8 cellular contexts compared by ENCODE assay signal in genomic region chr10:123008379-123009104, GRCh38. TPM values are rescaled to one million over a fixed set of nuclear protein-coding genes. Genes with fewer than 3 reads are reported as not detected.
DNase-seq lines count a peak whose midpoint lies in the region; ATAC-seq and TF ChIP-seq lines count a peak whose summit lies in the region.

ACADSB (plus strand) TSS chr10:123009006; CDS start chr10:123009030, 24 bp downstream.
IKZF5 (minus strand) TSS chr10:123008795; CDS start chr10:122998625, 10,170 bp downstream.

- peak; percentile 97 for TF ChIP-seq POLR2A in NB4 (IDR thresholded peaks at IDR 0.05; ENCODE audit: extremely low read depth, insufficient read length)

- peak within 1 kb of the TSS; percentile 84 for H3K4me3 ChIP-seq in GM06990 (replicated peaks; ENCODE audit: low read depth, low read length)
- peak within 1 kb of the TSS; percentile 92 for H3K4me3 ChIP-seq in NB4 (ENCODE audit: low read depth, low read length)

- CTCF ChIA-PET in activated naive CD4-positive, alpha-beta T cell treated with anti-CD3 and anti-CD28 coated beads for 36 hours (lab: Charles Lee): interaction anchor here (1.5 kb wide), 1 partner anchor 28 kb away, joined by 9 read pairs; no protein-coding TSS in a partner anchor

- H3K27me3 Mint-ChIP-seq in activated naive CD4-positive, alpha-beta T cell treated with anti-CD3 and anti-CD28 coated beads for 36 hours (ENCODE audit: low read depth): no peaks in the 10 kb centered on the region

- intact Hi-C loops in activated naive CD4-positive, alpha-beta T cell treated with anti-CD3 and anti-CD28 coated beads for 36 hours (cut with micrococcal nuclease): loop anchor here (1.0 to 5.0 kb wide), 9 partner anchors 28 to 1409 kb away; partner anchors contain the start of genes ATE1, BUB3, C10orf88 and FAM24B

- peaks cover 35% of the 10 kb centered on the region for H3K4me1 Mint-ChIP-seq in activated naive CD4-positive, alpha-beta T cell treated with anti-CD3 and anti-CD28 coated beads for 36 hours (ENCODE audit: low read depth)

- no peaks in the 10 kb centered on the region for H3K36me3 ChIP-seq in GM06990 (ENCODE audit: control insufficient read depth, insufficient read depth, low read length)

- DNase-seq in GM06990 (ENCODE audit: extremely low read depth, insufficient read length) (peak; percentile 93), NB4 (ENCODE audit: low read depth) (peak; percentile 99), SK-N-DZ (ENCODE audit: low spot score) (peak; percentile 97), germinal center (ENCODE audit: low spot score) (peak; percentile 100), nucleus accumbens (lab: John Stamatoyannopoulos, UW) (peak; percentile 73 to 98 (median 95)), superior temporal gyrus (ENCODE audit: extremely low spot score) (peak; percentile 93)
- peak; percentile 98 for DNase-seq in activated naive CD4-positive, alpha-beta T cell treated with anti-CD3 and anti-CD28 coated beads for 36 hours

- peak within 1 kb of the TSS; percentile 98 for H3K27ac Mint-ChIP-seq in activated naive CD4-positive, alpha-beta T cell treated with anti-CD3 and anti-CD28 coated beads for 36 hours

- no peaks in the 10 kb centered on the region for H3K27me3 ChIP-seq in GM06990 (replicated peaks; ENCODE audit: control insufficient read depth, insufficient read depth, low read length)

- ATAC-seq in HG02571 (IDR thresholded peaks at IDR 0.05; ENCODE audit: unreplicated experiment): peak; percentile 81

- no peaks in the 10 kb centered on the region for H3K9me3 Mint-ChIP-seq in activated naive CD4-positive, alpha-beta T cell treated with anti-CD3 and anti-CD28 coated beads for 36 hours

- peak within 1 kb of the TSS; percentile 100 for H3K4me3 Mint-ChIP-seq in activated naive CD4-positive, alpha-beta T cell treated with anti-CD3 and anti-CD28 coated beads for 36 hours

- peaks cover 14% of the 10 kb centered on the region for H3K36me3 Mint-ChIP-seq in activated naive CD4-positive, alpha-beta T cell treated with anti-CD3 and anti-CD28 coated beads for 36 hours (ENCODE audit: low read depth)

- TF ChIP-seq CTCF in GM06990 (IDR thresholded peaks at IDR 0.05; ENCODE audit: insufficient read depth, low read length, poor library complexity, severe bottlenecking) (no peak), NB4 (IDR thresholded peaks at IDR 0.05; ENCODE audit: low read depth, low read length) (no peak)

RNA-seq across cellular contexts. Expression of gene ACADSB, which starts in this region (rescaled TPM):
- 5.8 and 6.7 TPM in 2 replicates for polyA plus RNA-seq in SK-N-DZ (2014; cell fraction: cytosol; rRNA removed)
- polyA plus RNA-seq in SK-N-DZ (2014; cell fraction: nucleus; rRNA removed): 4.9 and 9.1 TPM in 2 replicates
- total RNA-seq in activated naive CD4-positive, alpha-beta T cell treated with anti-CD3 and anti-CD28 coated beads for 36 hours: 10 to 100 TPM; 19.8 to 21.8 TPM

RNA-seq across cellular contexts. Expression of gene IKZF5, which starts in this region (rescaled TPM):
- polyA plus RNA-seq in SK-N-DZ (2014; cell fraction: cytosol; rRNA removed): 5.5 and 9.0 TPM in 2 replicates
- 13.6 and 24.1 TPM in 2 replicates for polyA plus RNA-seq in SK-N-DZ (2014; cell fraction: nucleus; rRNA removed)
- total RNA-seq in activated naive CD4-positive, alpha-beta T cell treated with anti-CD3 and anti-CD28 coated beads for 36 hours: 10 to 100 TPM; 15.3 to 16.2 TPM

Comparison
In these comparisons a context has a peak if more than half of its experiments do, and no peak if none do; other contexts are left out.
1. Peak in every context shown above with its lines: DNase-seq, ATAC-seq and H3K4me3 ChIP-seq.